In genomic region chr17:29615492-29616299, GRCh38 we compare ENCODE assay signal across 8 cellular contexts. TPM values are rescaled to one million over a fixed set of nuclear protein-coding genes. Genes with fewer than 3 reads are reported as not detected.
DNase-seq lines count a peak whose midpoint lies in the region; TF ChIP-seq lines count a peak whose summit lies in the region.

No MANE protein-coding gene starts in this region.

- peak overlapping the region in 2 of 4 donors; percentile 13 to 48 for H3K4me3 ChIP-seq in adrenal gland
- H3K4me3 ChIP-seq in tibial nerve = peak overlapping the region; percentile 26 to 50 (median 46)

- H3K27ac ChIP-seq in adrenal gland (peak overlapping the region in 1 of 5 donors; percentile 45), tibial nerve (peak overlapping the region; percentile 56 to 89 (median 77))

- 0 to 4% (median 3%) methylated on average over 12 to 74 of the region's 74 CpGs for WGBS in adrenal gland, 4 donors
- WGBS in tibial nerve, 2 donors = 5 to 10% methylated on average over 51 to 60 of the region's 74 CpGs

- peak in 1 of 2 donors; percentile 89 for TF ChIP-seq EP300 in tibial nerve (IDR thresholded peaks at IDR 0.05)

- H3K36me3 ChIP-seq in adrenal gland (replicated peaks in 1 of 2) = no peaks in the 10 kb centered on the region
- peaks cover 0 to 9% (median 0%) of the 10 kb centered on the region in 3 donors for H3K36me3 ChIP-seq in tibial nerve

- TF ChIP-seq CTCF in adrenal gland (IDR thresholded peaks at IDR 0.05) (no peak), tibial nerve (IDR thresholded peaks at IDR 0.05) (peak in 1 of 5 experiments; percentile 6)

- no peaks in the 10 kb centered on the region for H3K27me3 ChIP-seq in adrenal gland
- peaks cover 0 to 5% of the 10 kb centered on the region in 2 donors for H3K27me3 ChIP-seq in tibial nerve

- H3K9me3 ChIP-seq in adrenal gland (replicated peaks in 1 of 3) (no peaks in the 10 kb centered on the region), tibial nerve (no peaks in the 10 kb centered on the region)

- TF ChIP-seq POLR2A in adrenal gland (IDR thresholded peaks at IDR 0.05) (peak in 1 of 2 donors; percentile 64), tibial nerve (IDR thresholded peaks at IDR 0.05) (peak; percentile 32 to 89)

- H3K4me1 ChIP-seq in adrenal gland (replicated peaks in 1 of 2) = peaks cover 26 to 53% of the 10 kb centered on the region in 2 donors
- peaks cover 0 to 67% (median 51%) of the 10 kb centered on the region in 4 donors for H3K4me1 ChIP-seq in tibial nerve

- peak; percentile 30 to 66 for DNase-seq in NCI-H187 (lab: John Stamatoyannopoulos, UW)
- DNase-seq in NCI-H187 treated with DMSO at 0.1 percent for 48 hours (lab: John Stamatoyannopoulos, UW) = no peak
- DNase-seq in HPDE6-E6E7 (ENCODE audit: extremely low spot score) = peak; percentile 73
- DNase-seq in T-helper 1 cell = peak; percentile 77 to 89 (median 82)
- peak; percentile 77 to 90 (median 84) for DNase-seq in adrenal gland
- DNase-seq in cardiac septum (ENCODE audit: low spot score) = peak; percentile 90
- peak; percentile 97 for DNase-seq in pons (ENCODE audit: low spot score)
- DNase-seq in tibial nerve (ENCODE audit: low spot score in 2 of 2) = peak; percentile 85 to 87

- intact Hi-C loops in adrenal gland (cut with DNase I) (loop anchor here in 1 of 2 donors (5.0 kb wide), 1 partner anchor 33 kb away; no protein-coding TSS in a partner anchor), cardiac septum (cut with DNase I) (loop anchor here (5.0 to 10.0 kb wide), 2 partner anchors 162 to 319 kb away; partner anchors contain the start of gene SSH2)

RNA-seq across cellular contexts. Expression of gene CORO6, which starts 7.0 kb away (rescaled TPM):
- total RNA-seq in adrenal gland = 10 to 100 TPM in 1 of 8 donors, 1 to 10 TPM in 7; 1.1 to 14.8 (median 5.6) TPM
- polyA plus RNA-seq in adrenal gland = 10 to 100 TPM in 2 of 3 donors, under 1 TPM in 1; 0.44 to 34.0 (median 25.5) TPM
- 128 TPM for total RNA-seq in cardiac septum
- 100 to 1,000 TPM in 2 of 4 donors, 10 to 100 TPM in 2; 34.5 to 139 (median 83.1) TPM for total RNA-seq in tibial nerve

RNA-seq across cellular contexts. Expression of gene ANKRD13B, which starts 22.8 kb away (rescaled TPM):
- 10 to 100 TPM in 1 of 8 donors, 1 to 10 TPM in 7; 2.5 to 11.7 (median 5.4) TPM for total RNA-seq in adrenal gland
- 10 to 100 TPM in 1 of 3 donors, 1 to 10 TPM in 2; 1.0 to 23.8 (median 7.2) TPM for polyA plus RNA-seq in adrenal gland
- 8.1 TPM for total RNA-seq in cardiac septum
- total RNA-seq in tibial nerve = 10 to 100 TPM; 19.0 to 50.1 (median 26.4) TPM

RNA-seq across cellular contexts. Expression of gene GIT1, which starts 26.2 kb away (rescaled TPM):
- 10 to 100 TPM; 21.3 to 36.6 (median 31.7) TPM for total RNA-seq in adrenal gland
- polyA plus RNA-seq in adrenal gland = 10 to 100 TPM; 13.7 to 51.6 (median 33.4) TPM
- 36.2 TPM for total RNA-seq in cardiac septum
- 100 to 1,000 TPM in 1 of 4 donors, 10 to 100 TPM in 3; 51.3 to 100 (median 89.7) TPM for total RNA-seq in tibial nerve

RNA-seq across cellular contexts. Expression of gene TP53I13, which starts 47.2 kb away (rescaled TPM):
- total RNA-seq in adrenal gland (10 to 100 TPM; 22.0 to 70.5 (median 45.2) TPM), cardiac septum (31.9 TPM), tibial nerve (100 to 1,000 TPM; 119 to 188 (median 152) TPM)
- 100 to 1,000 TPM in 2 of 3 donors, 1 to 10 TPM in 1; 4.2 to 163 (median 135) TPM for polyA plus RNA-seq in adrenal gland

RNA-seq across cellular contexts. Expression of gene ABHD15, which starts 48.9 kb away (rescaled TPM):
- 10 to 100 TPM in 1 of 8 donors, 1 to 10 TPM in 7; 4.7 to 11.1 (median 7.5) TPM for total RNA-seq in adrenal gland
- 1 to 10 TPM; 2.9 to 4.1 (median 3.0) TPM for polyA plus RNA-seq in adrenal gland
- 5.8 TPM for total RNA-seq in cardiac septum
- 10 to 100 TPM; 25.7 to 32.7 (median 30.3) TPM for total RNA-seq in tibial nerve
